ENCODE assay signal across 1 cellular context in the genomic region with DNA sequence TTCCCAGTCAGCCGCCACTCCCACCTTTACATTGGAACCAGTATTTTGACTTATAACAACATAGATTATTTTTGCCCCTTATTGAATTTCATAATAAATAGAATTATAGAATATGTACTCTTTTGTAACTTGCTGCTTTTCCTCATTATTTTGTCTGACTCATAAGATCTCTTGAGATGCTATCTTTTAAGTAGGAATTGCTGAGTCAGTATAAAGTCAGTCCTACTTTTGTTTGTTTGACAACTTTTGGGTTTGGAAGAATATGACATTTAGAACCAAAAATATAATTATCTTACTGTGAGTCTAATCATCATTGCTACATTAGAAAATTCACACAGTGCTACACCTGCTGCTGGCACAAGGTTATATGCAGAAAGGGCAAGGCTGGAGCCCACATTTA.
A peak's percentile ranks its signal among the peaks of the same experiment; 100 is the strongest.
TF ChIP-seq lines count a peak whose summit lies in the region.

No MANE protein-coding gene starts in this region.

TF ChIP-seq in K562, 482 proteins besides CTCF, POLR2A, EP300 and RAD21 (continued from another document):
- TF ChIP-seq, protein P1, sequence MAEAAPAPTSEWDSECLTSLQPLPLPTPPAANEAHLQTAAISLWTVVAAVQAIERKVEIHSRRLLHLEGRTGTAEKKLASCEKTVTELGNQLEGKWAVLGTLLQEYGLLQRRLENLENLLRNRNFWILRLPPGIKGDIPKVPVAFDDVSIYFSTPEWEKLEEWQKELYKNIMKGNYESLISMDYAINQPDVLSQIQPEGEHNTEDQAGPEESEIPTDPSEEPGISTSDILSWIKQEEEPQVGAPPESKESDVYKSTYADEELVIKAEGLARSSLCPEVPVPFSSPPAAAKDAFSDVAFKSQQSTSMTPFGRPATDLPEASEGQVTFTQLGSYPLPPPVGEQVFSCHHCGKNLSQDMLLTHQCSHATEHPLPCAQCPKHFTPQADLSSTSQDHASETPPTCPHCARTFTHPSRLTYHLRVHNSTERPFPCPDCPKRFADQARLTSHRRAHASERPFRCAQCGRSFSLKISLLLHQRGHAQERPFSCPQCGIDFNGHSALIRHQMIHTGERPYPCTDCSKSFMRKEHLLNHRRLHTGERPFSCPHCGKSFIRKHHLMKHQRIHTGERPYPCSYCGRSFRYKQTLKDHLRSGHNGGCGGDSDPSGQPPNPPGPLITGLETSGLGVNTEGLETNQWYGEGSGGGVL (CRISPR knock-in tag; IDR thresholded peaks at IDR 0.05): no peak
- peak; percentile 97 for TF ChIP-seq C11orf30 (IDR thresholded peaks at IDR 0.05; ENCODE audit: low read depth)
- TF ChIP-seq MAFF (IDR thresholded peaks at IDR 0.05; ENCODE audit: low read length): peak; percentile 97
- peak; percentile 69 for TF ChIP-seq NFE2 (IDR thresholded peaks at IDR 0.05; ENCODE audit: low read depth)
- TF ChIP-seq MAFG (tag; conservative IDR thresholded peaks at IDR 0.05): peak; percentile 97
- no peak for TF ChIP-seq ZNF436 (CRISPR knock-in tag; IDR thresholded peaks at IDR 0.05)
- TF ChIP-seq FOSL1 (tag; conservative IDR thresholded peaks at IDR 0.05): peak; percentile 61
- TF ChIP-seq BACH1 (tag; IDR thresholded peaks at IDR 0.05): peak; percentile 68; the same call in 1 of the 2 replicates
TF ChIP-seq in K562: peak in this region for 10.
